15 cellular contexts compared by ENCODE assay signal in the genomic region with DNA sequence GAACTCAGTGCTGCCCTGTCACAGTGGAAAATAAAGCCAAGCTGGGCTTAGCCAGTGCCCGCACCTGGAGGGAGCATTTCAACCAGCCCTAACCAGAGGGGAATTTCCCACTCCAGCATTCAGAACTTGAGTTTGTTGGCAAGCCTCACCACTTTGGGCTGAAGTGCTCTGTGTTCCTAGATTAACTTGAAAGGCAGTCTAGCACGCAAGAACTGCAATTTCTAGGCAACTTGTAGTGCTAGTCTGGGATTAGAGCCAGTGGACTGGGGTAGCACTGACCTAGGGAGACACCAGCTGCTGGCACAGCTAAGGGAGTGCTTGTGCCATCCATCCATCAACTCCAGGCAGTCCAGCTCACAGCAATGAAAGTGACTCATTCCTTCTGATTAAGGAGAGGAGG.
DNase-seq lines count a peak whose midpoint lies in the region; ATAC-seq and TF ChIP-seq lines count a peak whose summit lies in the region.
"Had no signal": no experiment of that assay in that cellular context is flagged by ENCODE, and none has a peak within 500 bp of the region (broad histone marks: within the 10 kb centered on the region; RNA-seq: fewer than 3 reads in every experiment).

No MANE protein-coding gene starts in this region.

- H3K79me2 ChIP-seq in GM23248 (ENCODE audit: insufficient read depth) = no peaks in the 10 kb centered on the region

- no peak overlapping the region for H3K9ac ChIP-seq in GM23248

- H3K27ac ChIP-seq in body of pancreas = no peak overlapping the region
- H3K27ac ChIP-seq in left lung = no peak overlapping the region
- H3K27ac ChIP-seq in GM23248 = no peak overlapping the region
- H3K27ac ChIP-seq: VCaP had no signal

- H3K9me3 ChIP-seq in body of pancreas = no peaks in the 10 kb centered on the region
- H3K9me3 ChIP-seq in left lung = peaks cover 0 to 9% of the 10 kb centered on the region in 2 donors
- no peaks in the 10 kb centered on the region for H3K9me3 ChIP-seq in GM23248 (ENCODE audit: low read depth)

- no peak for TF ChIP-seq POLR2A in body of pancreas (IDR thresholded peaks at IDR 0.05)

- 37 to 68% methylated on average over 2 of the region's 2 CpGs for WGBS in body of pancreas, 2 donors
- 46 to 48% methylated on average over 2 of the region's 2 CpGs for WGBS in GM23248 (ENCODE audit: low coverage in 1 of 2, low lambda C conversion rate in 2 of 2, missing lambda C conversion rate in 2 of 2), 2 experiments

- peak in 8 of 14 donors; percentile 1 to 51 (median 16) for DNase-seq in C1 segment of cervical spinal cord (lab: John Stamatoyannopoulos, UW)
- peak; percentile 5 for DNase-seq in NCI-H1105 (lab: John Stamatoyannopoulos, UW)
- peak in 3 of 4 donors; percentile 10 to 65 (median 39) for DNase-seq in body of pancreas
- DNase-seq in left lung = peak in 1 of 2 donors; percentile 62
- no peak for DNase-seq in activated CD4-positive, alpha-beta T cell treated with anti-CD3 and anti-CD28 coated beads, Interleukin-2, amount 50 U/mL, for 4 hours
- DNase-seq in NCI-H526 (lab: John Stamatoyannopoulos, UW) = no peak
- no peak for DNase-seq in GM23248
- DNase-seq: erythroblast; NCI-H1417 treated with DMSO at 0.1 percent for 48 hours; NK-92 treated with Interleukin-12 subunit alpha and Interleukin-12 subunit beta, amount 100 ng/mL, for 24 hours; occipital lobe; stimulated activated CD4-positive, alpha-beta T cell treated with anti-CD3 and anti-CD28 coated beads, Interleukin-12 subunit alpha, Interleukin-12 subunit beta, amount 100 ng/mL, for 4 hours had no signal

- no peaks in the 10 kb centered on the region for H3F3A ChIP-seq in GM23248 (ENCODE audit: insufficient read depth)

- H3K4me3 ChIP-seq in body of pancreas (no peak overlapping the region), left lung (no peak overlapping the region), GM23248 (no peak overlapping the region)

- ATAC-seq in body of pancreas (no peak), left lung (peak; percentile 97), HG02970 (IDR thresholded peaks at IDR 0.05; ENCODE audit: low FRiP score, unreplicated experiment) (no peak)
- ATAC-seq: activated naive CD4-positive, alpha-beta T cell treated with anti-CD3 and anti-CD28 coated beads, Interleukin-2, amount 50 U/mL, for 72 hours had no signal

- no peaks in the 10 kb centered on the region for H3K9me2 ChIP-seq in GM23248 (ENCODE audit: insufficient read depth)

- intact Hi-C loops in body of pancreas (cut with DNase I) = no loop called here
- intact Hi-C loops in left lung (cut with DNase I) = no loop called here

- in situ Hi-C loops in GM23248 (cut with MboI) = no loop called here

- H3K27me3 ChIP-seq in body of pancreas (no peaks in the 10 kb centered on the region), left lung (no peaks in the 10 kb centered on the region), GM23248 (replicated peaks; ENCODE audit: insufficient read depth) (no peaks in the 10 kb centered on the region)

- H2AFZ ChIP-seq in GM23248 = no peak overlapping the region

- no peak overlapping the region for H3K4me2 ChIP-seq in GM23248 (ENCODE audit: unreplicated experiment)

- H3K36me3 ChIP-seq in body of pancreas (replicated peaks in 1 of 2; ENCODE audit: insufficient read depth in 1 of 2, low read depth in 2 of 2) = no peaks in the 10 kb centered on the region
- H3K36me3 ChIP-seq in left lung = no peaks in the 10 kb centered on the region
- H3K36me3 ChIP-seq in GM23248 (ENCODE audit: low read depth) = no peaks in the 10 kb centered on the region

- H3K4me1 ChIP-seq in body of pancreas (no peaks in the 10 kb centered on the region), left lung (no peaks in the 10 kb centered on the region), GM23248 (ENCODE audit: insufficient read depth) (no peaks in the 10 kb centered on the region)

- H4K20me1 ChIP-seq in GM23248 (ENCODE audit: insufficient read depth) = no peaks in the 10 kb centered on the region

- TF ChIP-seq CTCF in body of pancreas (IDR thresholded peaks at IDR 0.05) (no peak), left lung (IDR thresholded peaks at IDR 0.05) (no peak)

Comparison
In these comparisons a context has a peak if more than half of its experiments do, and no peak if none do; other contexts are left out.
1. DNase-seq: peak in C1 segment of cervical spinal cord (8 of 14), NCI-H1105 (single experiment) and body of pancreas (3 of 4); none in activated CD4-positive, alpha-beta T cell treated with anti-CD3 and anti-CD28 coated beads, Interleukin-2, amount 50 U/mL, for 4 hours (0 of 2), NCI-H526 (0 of 2) and GM23248 (single experiment).